8 cellular contexts compared by ENCODE assay signal in the genomic region with DNA sequence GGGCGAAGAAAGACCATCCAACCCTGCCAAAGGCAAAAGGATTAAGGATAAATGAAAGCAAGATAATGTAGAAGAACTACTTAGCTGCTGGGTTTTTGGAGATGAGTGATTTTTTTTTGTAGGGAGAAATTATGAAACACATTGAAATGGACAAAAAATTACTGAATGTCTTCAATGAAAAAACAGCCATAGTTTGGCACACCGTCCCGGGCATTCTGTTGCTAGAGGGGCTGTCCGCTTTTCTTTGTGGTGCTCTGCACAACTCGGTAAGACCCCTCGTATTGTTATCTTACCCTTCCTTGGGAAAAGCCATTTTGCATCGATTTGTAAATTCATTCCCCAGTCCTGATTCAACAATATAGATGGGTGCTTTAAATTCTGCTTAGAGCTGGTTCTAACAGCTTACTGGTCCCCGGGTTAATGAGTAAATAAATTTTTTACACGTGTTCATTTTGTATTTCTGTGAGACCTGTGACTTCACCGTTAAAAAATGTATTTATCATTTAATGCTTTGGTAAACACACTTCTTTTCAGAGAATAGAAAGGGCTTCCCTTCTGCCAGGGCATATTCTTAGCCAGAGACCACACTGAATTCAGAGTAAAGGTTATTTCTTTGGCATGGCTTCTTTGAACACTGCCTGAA. TPM values are rescaled to one million over a fixed set of nuclear protein-coding genes. Genes with fewer than 3 reads are reported as not detected.
A peak's percentile ranks its signal among the peaks of the same experiment; 100 is the strongest.
DNase-seq lines count a peak whose midpoint lies in the region; TF ChIP-seq lines count a peak whose summit lies in the region.

No MANE protein-coding gene starts in this region.

- no peak for DNase-seq in AG09309 (ENCODE audit: low read depth)
- DNase-seq in Jurkat, Clone E6-1 (ENCODE audit: low read depth, low spot score): no peak
- no peak for DNase-seq in brain microvascular endothelial cell
- DNase-seq in activated CD4-positive, CD25-positive, alpha-beta regulatory T cell treated with anti-CD3 and anti-CD28 coated beads, Interleukin-2, amount 50 U/mL, for 72 hours: no peak
- no peak for DNase-seq in SW 1271 (lab: John Stamatoyannopoulos, UW)
- DNase-seq in iPS-NIHi11 (ENCODE audit: low spot score): no peak
- DNase-seq in T-helper 9 cell: no peak

- H3K27ac ChIP-seq in brain microvascular endothelial cell: peak overlapping the region; percentile 100
- H3K27ac ChIP-seq in mucosa of rectum (ENCODE audit: low read depth in 2 of 2, low read length in 2 of 2): peak overlapping the region; percentile 99 to 100

- TF ChIP-seq CTCF in AG09309 (IDR thresholded peaks at IDR 0.05; ENCODE audit: control insufficient read depth, insufficient read depth, low read depth, low read length, missing control alignments) (no peak), brain microvascular endothelial cell (IDR thresholded peaks at IDR 0.05; ENCODE audit: low read depth, low read length, missing control alignments) (no peak)

- no peaks in the 10 kb centered on the region for H3K9me3 ChIP-seq in mucosa of rectum (ENCODE audit: control insufficient read depth in 2 of 2, low read length in 2 of 2)

- peak overlapping the region; percentile 99 for H3K4me3 ChIP-seq in AG09309 (ENCODE audit: control insufficient read depth, low read depth, low read length)
- peak overlapping the region; percentile 65 for H3K4me3 ChIP-seq in Jurkat, Clone E6-1 (ENCODE audit: low read length)
- peak overlapping the region; percentile 97 for H3K4me3 ChIP-seq in brain microvascular endothelial cell (ENCODE audit: low read depth, low read length)
- peak overlapping the region; percentile 87 to 99 for H3K4me3 ChIP-seq in mucosa of rectum (ENCODE audit: low read length in 2 of 2)

- peak overlapping the region; percentile 95 to 99 for H3K9ac ChIP-seq in mucosa of rectum (ENCODE audit: low read depth in 1 of 2, low read length in 2 of 2)

- H3K27me3 ChIP-seq in brain microvascular endothelial cell (replicated peaks): no peaks in the 10 kb centered on the region
- H3K27me3 ChIP-seq in mucosa of rectum (ENCODE audit: control insufficient read depth in 2 of 2, insufficient read depth in 2 of 2, low read length in 2 of 2): no peaks in the 10 kb centered on the region

- in situ Hi-C loops in brain microvascular endothelial cell (cut with HindIII; ENCODE audit: low pct_ligation_motif_present, low sequenced_read_pairs): no loop called here

- peaks cover 20 to 23% of the 10 kb centered on the region in 2 donors for H3K4me1 ChIP-seq in mucosa of rectum (ENCODE audit: control insufficient read depth in 2 of 2, insufficient read depth in 2 of 2, low read length in 2 of 2)

- H3K36me3 ChIP-seq in brain microvascular endothelial cell (replicated peaks): no peaks in the 10 kb centered on the region
- H3K36me3 ChIP-seq in mucosa of rectum (ENCODE audit: control insufficient read depth in 2 of 2, insufficient read depth in 2 of 2, low read length in 2 of 2): no peaks in the 10 kb centered on the region

RNA-seq across cellular contexts. Expression of gene LAPTM4A, which starts 0.9 kb away (rescaled TPM):
- polyA plus RNA-seq in Jurkat, Clone E6-1 (2012; ENCODE audit: insufficient read depth, insufficient read length): 42.2 TPM

RNA-seq across cellular contexts. Expression of gene MATN3, which starts 39.9 kb away (rescaled TPM):
- not detected for polyA plus RNA-seq in Jurkat, Clone E6-1 (2012; ENCODE audit: insufficient read depth, insufficient read length)
